Comparison of ENCODE assay signal across 9 cellular contexts in the genomic region with DNA sequence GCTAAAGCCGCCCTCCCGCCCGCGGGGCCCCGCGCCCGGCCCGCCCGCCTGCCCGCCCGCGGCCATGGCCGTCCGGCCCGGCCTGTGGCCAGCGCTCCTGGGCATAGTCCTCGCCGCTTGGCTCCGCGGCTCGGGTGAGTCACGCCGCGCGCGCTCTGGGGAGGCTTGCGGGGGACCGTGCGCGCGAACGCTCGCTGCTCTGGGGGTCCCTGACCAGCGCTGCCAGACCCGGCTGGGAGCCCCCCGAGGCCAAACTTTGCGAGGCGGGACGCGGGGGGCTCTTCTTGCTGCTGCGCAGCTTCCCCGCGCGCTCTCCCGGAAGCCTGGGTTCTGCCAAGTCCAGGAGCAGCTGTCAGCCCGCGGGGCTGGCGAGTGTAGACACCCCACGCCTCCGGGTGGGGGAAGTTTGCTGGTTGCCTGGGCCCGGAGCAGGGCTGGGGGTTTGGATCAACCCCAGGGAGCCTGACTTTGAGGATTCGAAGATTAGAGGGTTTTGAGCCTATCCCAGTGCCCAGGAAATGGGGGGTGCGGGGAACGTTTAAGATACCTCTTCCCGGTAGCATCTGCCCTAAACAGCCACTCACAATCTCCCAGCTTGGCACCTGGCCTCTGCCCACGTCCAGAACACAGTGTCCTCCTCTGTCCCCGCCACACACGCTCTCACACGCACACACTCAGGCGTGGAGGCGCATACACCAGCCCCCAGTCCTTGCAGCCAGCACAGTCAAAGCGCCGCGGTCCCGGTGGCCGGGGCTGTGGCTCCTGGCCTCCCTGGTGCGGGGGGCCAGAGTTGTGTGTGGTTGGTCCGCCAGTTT. TPM values are rescaled to one million over a fixed set of nuclear protein-coding genes. Genes with fewer than 3 reads are reported as not detected.
A peak's percentile ranks its signal among the peaks of the same experiment; 100 is the strongest.
DNase-seq lines count a peak whose midpoint lies in the region; ATAC-seq and TF ChIP-seq lines count a peak whose summit lies in the region.
"Had no signal": no experiment of that assay in that cellular context is flagged by ENCODE, and none has a peak within 500 bp of the region (broad histone marks: within the 10 kb centered on the region; RNA-seq: fewer than 3 reads in every experiment).

No MANE protein-coding gene starts in this region.

- no peaks in the 10 kb centered on the region for H3K9me3 Mint-ChIP-seq in activated T-helper 2 cell treated with anti-CD3 and anti-CD28 coated beads, Interferon-gamma antibody, Interleukin-2, Interleukin-4, amounts not matched to agents 10 μg/mL and 5 μg/mL and 100 μg/mL, durations not matched to agents 14 hours and 24 hours and 36 hours

- intact Hi-C loops in heart right ventricle (cut with DNase I) (loop anchor here in 4 of 10 donors (10.0 kb wide), 2 partner anchors 146 to 156 kb away; no protein-coding TSS in a partner anchor), Right ventricle myocardium superior (cut with DNase I) (loop anchor here (10.0 kb wide), 1 partner anchor 146 kb away; no protein-coding TSS in a partner anchor)
- intact Hi-C loops in activated T-helper 2 cell treated with anti-CD3 and anti-CD28 coated beads, Interferon-gamma antibody, Interleukin-2, Interleukin-4, amounts not matched to agents 10 μg/mL and 5 μg/mL and 100 μg/mL, durations not matched to agents 14 hours and 24 hours and 36 hours (cut with micrococcal nuclease), result loop anchor here (5.0 kb wide), 1 partner anchor 146 kb away; no protein-coding TSS in a partner anchor

- H3K27ac ChIP-seq in heart right ventricle (no peak overlapping the region), urinary bladder (ENCODE audit: low read depth) (no peak overlapping the region)

- peaks cover 11 to 96% (median 88%) of the 10 kb centered on the region in 7 donors for H3K27me3 ChIP-seq in heart right ventricle

- no peak for DNase-seq in heart right ventricle
- DNase-seq in Right ventricle myocardium superior, result no peak
- DNase-seq in activated T-helper 2 cell treated with anti-CD3 and anti-CD28 coated beads, Interferon-gamma antibody, Interleukin-2, Interleukin-4, amounts not matched to agents 10 μg/mL and 5 μg/mL and 100 μg/mL, durations not matched to agents 14 hours and 24 hours and 36 hours (ENCODE audit: low spot score), result no peak
- peak; percentile 35 for DNase-seq in kidney tubule cell (ENCODE audit: low spot score)
- no peak for DNase-seq in GDM1 (lab: John Stamatoyannopoulos, UW)
- DNase-seq in activated CD4-positive, alpha-beta T cell treated with anti-CD3 and anti-CD28 coated beads for 48 hours, result no peak
- DNase-seq: MM.1S had no signal

- peaks cover 5% of the 10 kb centered on the region for H3K4me1 Mint-ChIP-seq in activated T-helper 2 cell treated with anti-CD3 and anti-CD28 coated beads, Interferon-gamma antibody, Interleukin-2, Interleukin-4, amounts not matched to agents 10 μg/mL and 5 μg/mL and 100 μg/mL, durations not matched to agents 14 hours and 24 hours and 36 hours (ENCODE audit: low read depth)

- H3K4me3 Mint-ChIP-seq in activated T-helper 2 cell treated with anti-CD3 and anti-CD28 coated beads, Interferon-gamma antibody, Interleukin-2, Interleukin-4, amounts not matched to agents 10 μg/mL and 5 μg/mL and 100 μg/mL, durations not matched to agents 14 hours and 24 hours and 36 hours (ENCODE audit: low read depth), result peak overlapping the region; percentile 74

- ATAC-seq in heart right ventricle (peak in 1 of 8 donors; percentile 34), Right ventricle myocardium superior (ENCODE audit: poor library complexity) (no peak), HG03095 (IDR thresholded peaks at IDR 0.05; ENCODE audit: unreplicated experiment) (no peak)

- H3K4me3 ChIP-seq in heart right ventricle (peak overlapping the region in 9 of 10 donors; percentile 8 to 49 (median 37)), urinary bladder (ENCODE audit: low read depth, low read length) (peak overlapping the region; percentile 38)

- TF ChIP-seq CTCF in heart right ventricle (IDR thresholded peaks at IDR 0.05), result no peak

- WGBS in heart right ventricle, 2 donors, result 2 to 3% methylated on average over 55 to 68 of the region's 68 CpGs
- 3% methylated on average over 68 of the region's 68 CpGs for whole genome bisulfite sequencing in urinary bladder

- no peaks in the 10 kb centered on the region for H3K9me3 ChIP-seq in heart right ventricle

- H3K4me1 ChIP-seq in heart right ventricle, result peaks cover 2 to 19% (median 16%) of the 10 kb centered on the region in 9 donors
- no peaks in the 10 kb centered on the region for H3K4me1 ChIP-seq in urinary bladder (ENCODE audit: insufficient read depth)

- H3K36me3 Mint-ChIP-seq in activated T-helper 2 cell treated with anti-CD3 and anti-CD28 coated beads, Interferon-gamma antibody, Interleukin-2, Interleukin-4, amounts not matched to agents 10 μg/mL and 5 μg/mL and 100 μg/mL, durations not matched to agents 14 hours and 24 hours and 36 hours (ENCODE audit: low read depth), result no peaks in the 10 kb centered on the region

- H3K36me3 ChIP-seq in heart right ventricle, result no peaks in the 10 kb centered on the region
- H3K36me3 ChIP-seq in urinary bladder (ENCODE audit: insufficient read depth), result no peaks in the 10 kb centered on the region

- H3K27me3 Mint-ChIP-seq in activated T-helper 2 cell treated with anti-CD3 and anti-CD28 coated beads, Interferon-gamma antibody, Interleukin-2, Interleukin-4, amounts not matched to agents 10 μg/mL and 5 μg/mL and 100 μg/mL, durations not matched to agents 14 hours and 24 hours and 36 hours (ENCODE audit: low read depth), result peaks cover 61% of the 10 kb centered on the region

- no peak overlapping the region for H3K27ac Mint-ChIP-seq in activated T-helper 2 cell treated with anti-CD3 and anti-CD28 coated beads, Interferon-gamma antibody, Interleukin-2, Interleukin-4, amounts not matched to agents 10 μg/mL and 5 μg/mL and 100 μg/mL, durations not matched to agents 14 hours and 24 hours and 36 hours

RNA-seq across cellular contexts. Expression of gene UNC5A, which starts 0.5 kb away (rescaled TPM):
- total RNA-seq in heart right ventricle (under 1 TPM in 4 of 10 donors, not detected in 6; 0.06 to 0.35 (median 0.09) TPM), Right ventricle myocardium superior (0.05 TPM), urinary bladder (0.32 TPM)
- polyA plus RNA-seq in heart right ventricle (under 1 TPM in 1 of 2 donors, not detected in 1; 0.01 TPM), urinary bladder (0.19 TPM)
- total RNA-seq in activated T-helper 2 cell treated with anti-CD3 and anti-CD28 coated beads, Interferon-gamma antibody, Interleukin-2, Interleukin-4, amounts not matched to agents 10 μg/mL and 5 μg/mL and 100 μg/mL, durations not matched to agents 14 hours and 24 hours and 36 hours, result not detected in 2 replicates
